ENCODE assay signal across 1 cellular context in the genomic region with DNA sequence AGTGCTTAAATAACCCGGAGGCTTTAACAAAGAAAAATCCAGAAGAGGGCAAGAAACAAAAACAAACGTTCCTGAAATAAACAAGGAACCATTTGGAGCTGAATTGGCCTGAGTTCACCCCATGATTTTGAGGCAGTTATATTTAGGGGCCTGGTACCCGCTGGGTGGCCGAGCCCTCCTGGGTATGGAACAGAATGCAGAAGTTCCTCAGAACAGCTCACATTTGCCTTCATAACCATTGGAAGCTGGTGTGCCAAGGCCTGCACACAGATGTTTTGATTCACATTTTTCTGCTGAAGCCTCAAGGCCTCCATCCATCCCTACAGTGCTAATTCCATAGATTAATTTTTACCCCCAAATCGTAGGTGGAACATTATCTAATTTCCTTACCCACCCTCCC.
TF ChIP-seq lines count a peak whose summit lies in the region.

No MANE protein-coding gene starts in this region.

TF ChIP-seq in SK-N-SH treated with all-trans-retinoic acid at 6 μM for 48 hours, 23 proteins besides CTCF, POLR2A, EP300 and RAD21 (continued from another document):
- TF ChIP-seq, protein P1, sequence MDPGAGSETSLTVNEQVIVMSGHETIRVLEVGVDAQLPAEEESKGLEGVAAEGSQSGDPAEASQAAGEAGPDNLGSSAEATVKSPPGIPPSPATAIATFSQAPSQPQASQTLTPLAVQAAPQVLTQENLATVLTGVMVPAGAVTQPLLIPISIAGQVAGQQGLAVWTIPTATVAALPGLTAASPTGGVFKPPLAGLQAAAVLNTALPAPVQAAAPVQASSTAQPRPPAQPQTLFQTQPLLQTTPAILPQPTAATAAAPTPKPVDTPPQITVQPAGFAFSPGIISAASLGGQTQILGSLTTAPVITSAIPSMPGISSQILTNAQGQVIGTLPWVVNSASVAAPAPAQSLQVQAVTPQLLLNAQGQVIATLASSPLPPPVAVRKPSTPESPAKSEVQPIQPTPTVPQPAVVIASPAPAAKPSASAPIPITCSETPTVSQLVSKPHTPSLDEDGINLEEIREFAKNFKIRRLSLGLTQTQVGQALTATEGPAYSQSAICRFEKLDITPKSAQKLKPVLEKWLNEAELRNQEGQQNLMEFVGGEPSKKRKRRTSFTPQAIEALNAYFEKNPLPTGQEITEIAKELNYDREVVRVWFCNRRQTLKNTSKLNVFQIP (CRISPR knock-in tag; IDR thresholded peaks at IDR 0.05; ENCODE audit: borderline replicate concordance, low read depth), result no peak
- TF ChIP-seq ARNTL (CRISPR knock-in tag; IDR thresholded peaks at IDR 0.05; ENCODE audit: borderline replicate concordance, low read depth) (no peak), ISL1 (CRISPR knock-in tag; IDR thresholded peaks at IDR 0.05) (no peak)
- TF ChIP-seq, protein P2, sequence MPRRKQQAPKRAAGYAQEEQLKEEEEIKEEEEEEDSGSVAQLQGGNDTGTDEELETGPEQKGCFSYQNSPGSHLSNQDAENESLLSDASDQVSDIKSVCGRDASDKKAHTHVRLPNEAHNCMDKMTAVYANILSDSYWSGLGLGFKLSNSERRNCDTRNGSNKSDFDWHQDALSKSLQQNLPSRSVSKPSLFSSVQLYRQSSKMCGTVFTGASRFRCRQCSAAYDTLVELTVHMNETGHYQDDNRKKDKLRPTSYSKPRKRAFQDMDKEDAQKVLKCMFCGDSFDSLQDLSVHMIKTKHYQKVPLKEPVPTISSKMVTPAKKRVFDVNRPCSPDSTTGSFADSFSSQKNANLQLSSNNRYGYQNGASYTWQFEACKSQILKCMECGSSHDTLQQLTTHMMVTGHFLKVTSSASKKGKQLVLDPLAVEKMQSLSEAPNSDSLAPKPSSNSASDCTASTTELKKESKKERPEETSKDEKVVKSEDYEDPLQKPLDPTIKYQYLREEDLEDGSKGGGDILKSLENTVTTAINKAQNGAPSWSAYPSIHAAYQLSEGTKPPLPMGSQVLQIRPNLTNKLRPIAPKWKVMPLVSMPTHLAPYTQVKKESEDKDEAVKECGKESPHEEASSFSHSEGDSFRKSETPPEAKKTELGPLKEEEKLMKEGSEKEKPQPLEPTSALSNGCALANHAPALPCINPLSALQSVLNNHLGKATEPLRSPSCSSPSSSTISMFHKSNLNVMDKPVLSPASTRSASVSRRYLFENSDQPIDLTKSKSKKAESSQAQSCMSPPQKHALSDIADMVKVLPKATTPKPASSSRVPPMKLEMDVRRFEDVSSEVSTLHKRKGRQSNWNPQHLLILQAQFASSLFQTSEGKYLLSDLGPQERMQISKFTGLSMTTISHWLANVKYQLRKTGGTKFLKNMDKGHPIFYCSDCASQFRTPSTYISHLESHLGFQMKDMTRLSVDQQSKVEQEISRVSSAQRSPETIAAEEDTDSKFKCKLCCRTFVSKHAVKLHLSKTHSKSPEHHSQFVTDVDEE (CRISPR knock-in tag; IDR thresholded peaks at IDR 0.05), result no peak
TF ChIP-seq in SK-N-SH treated with all-trans-retinoic acid at 6 μM for 48 hours: peak in this region for 0.
